30 cellular contexts compared by ENCODE assay signal in genomic region chr4:139630991-139631390, GRCh38.
"Had no signal": no experiment of that assay in that cellular context is flagged by ENCODE, and none has a peak within 500 bp of the region (broad histone marks: within the 10 kb centered on the region; RNA-seq: fewer than 3 reads in every experiment).

No MANE protein-coding gene starts in this region.

- FAIRE-seq: astrocyte, TTC549 had no signal

- ATAC-seq: activated CD8-positive, alpha-beta T cell treated with anti-CD3 and anti-CD28 coated beads for 36 hours; activated T-cell treated with anti-CD3 and anti-CD28 coated beads, Interleukin-2, amount 50 U/mL, for 72 hours; activated T-helper 17 cell treated with anti-CD3 and anti-CD28 coated beads, Interleukin-2, amount 50 U/mL, for 72 hours; PC-3 had no signal

- H3K4me3 ChIP-seq: Peyer's patch, SJSA1 had no signal

- H3K4me2 ChIP-seq: SK-N-SH had no signal

- H3K27ac ChIP-seq: Peyer's patch, SJSA1 had no signal

- H3K4me1 ChIP-seq: Peyer's patch, SJSA1 had no signal

- H3K9me3 ChIP-seq: Peyer's patch, SJSA1, SK-N-SH had no signal

- H3K36me3 ChIP-seq: Peyer's patch, SJSA1 had no signal

- H3K27me3 ChIP-seq: Peyer's patch had no signal

- DNase-seq: activated CD4-positive, alpha-beta T cell treated with anti-CD3 and anti-CD28 coated beads, Interleukin-2, amount 10 ng/mL, durations not matched to agents 24 days and 14 days; activated CD4-positive, alpha-beta T cell treated with anti-CD3 and anti-CD28 coated beads, Interleukin-2, amount 50 U/mL, for 4 hours; activated CD8-positive, alpha-beta T cell treated with anti-CD3 and anti-CD28 coated beads for 36 hours; activated effector memory CD4-positive, alpha-beta T cell treated with anti-CD3 and anti-CD28 coated beads, Interleukin-2, amount 50 U/mL, for 16 hours; activated naive CD4-positive, alpha-beta T cell; activated naive CD8-positive, alpha-beta T cell treated with anti-CD3 and anti-CD28 coated beads, Interleukin-2, amount 10 ng/mL, durations not matched to agents 7 days and 5 days; activated T-cell treated with anti-CD3 and anti-CD28 coated beads, Interleukin-2, amount 50 U/mL, for 1 hour; activated T-cell treated with anti-CD3 and anti-CD28 coated beads, Interleukin-2, amount 50 U/mL, for 72 hours; amygdala; central memory CD4-positive, alpha-beta T cell; Karpas-422; KBM-7; NCI-H1105 treated with DMSO at 0.1 percent for 48 hours; NCI-H1436; NCI-H1694; NCI-H1930; NCI-H2081 treated with DMSO at 0.1 percent for 48 hours; NCI-H510A; NCI-H526; NCI-H748 treated with DMSO at 0.1 percent for 48 hours; NK-92 treated with Interleukin-12 subunit alpha and Interleukin-12 subunit beta, amount 100 ng/mL, for 24 hours; PC-3; Peyer's patch; RPMI8226; SHP77 treated with DMSO at 0.1 percent for 48 hours; SK-N-SH had no signal

- H3K9ac ChIP-seq: SK-N-SH had no signal
